Comparison of ENCODE assay signal across 31 cellular contexts in the genomic region with DNA sequence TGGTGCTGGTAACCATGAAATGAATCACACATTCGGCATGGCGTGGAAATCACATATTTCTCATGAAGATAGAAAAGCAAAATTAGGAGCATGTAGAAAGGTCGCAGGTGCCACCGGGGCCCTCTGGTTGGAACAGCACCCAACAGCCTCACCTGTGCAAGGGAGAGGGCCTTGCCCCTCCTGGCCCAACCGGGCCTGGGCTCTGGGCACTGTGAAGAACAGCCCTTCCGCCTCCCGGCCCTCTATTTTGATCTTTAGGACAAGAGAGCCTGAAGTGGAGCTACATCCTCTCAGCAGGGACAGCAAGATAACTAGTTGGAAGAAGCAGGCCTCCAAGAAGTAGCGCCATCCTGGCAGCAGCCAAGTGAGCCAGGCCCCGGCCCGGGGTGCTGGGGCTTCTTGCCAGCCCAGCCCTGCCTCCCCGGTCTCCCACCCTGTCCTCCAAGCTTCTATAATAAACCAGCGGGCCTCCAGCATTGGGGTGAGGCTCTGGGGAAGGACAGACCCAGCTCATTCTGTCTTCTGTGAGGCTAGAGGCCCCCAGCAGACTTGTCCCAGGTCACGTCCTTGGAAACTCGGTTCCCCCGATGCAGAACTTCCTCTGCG. TPM values are rescaled to one million over a fixed set of nuclear protein-coding genes. Genes with fewer than 3 reads are reported as not detected.
DNase-seq lines count a peak whose midpoint lies in the region; ATAC-seq and TF ChIP-seq lines count a peak whose summit lies in the region.
"Had no signal": no experiment of that assay in that cellular context is flagged by ENCODE, and none has a peak within 500 bp of the region (broad histone marks: within the 10 kb centered on the region; RNA-seq: fewer than 3 reads in every experiment).

No MANE protein-coding gene starts in this region.

- no peaks in the 10 kb centered on the region for H3K4me1 ChIP-seq in upper lobe of right lung
- H3K4me1 ChIP-seq: A549, ascending aorta, esophagus squamous epithelium, left lung, parathyroid adenoma had no signal

- H3K27ac Mint-ChIP-seq in activated T-cell treated with anti-CD3 and anti-CD28 coated beads, Interleukin-2, amount 50 U/mL, for 24 hours: no peak overlapping the region
- H3K27ac Mint-ChIP-seq in activated CD8-positive, alpha-beta memory T cell treated with anti-CD3 and anti-CD28 coated beads, Interleukin-2, amount 10 ng/mL, durations not matched to agents 7 days and 5 days: no peak overlapping the region
- no peak overlapping the region for H3K27ac Mint-ChIP-seq in nephron progenitor cell
- H3K27ac Mint-ChIP-seq in activated T-helper 1 cell treated with anti-CD3 and anti-CD28 coated beads, Interleukin-12 subunit alpha, Interleukin-12 subunit beta, Interleukin-2, Interleukin-4 antibody, amounts not matched to agents 30 ng/mL and 10 ng/mL and 1 ng/mL, durations not matched to agents 14 hours and 24 hours and 36 hours: no peak overlapping the region
- H3K27ac Mint-ChIP-seq: activated naive CD8-positive, alpha-beta T cell treated with anti-CD3 and anti-CD28 coated beads, Interleukin-2, amount 10 ng/mL, durations not matched to agents 7 days and 5 days; CD8-positive, alpha-beta memory T cell; dendritic cell treated with granulocyte-macrophage colony-stimulating factor and Interleukin-4, amounts not matched to agents 40 ng/mL and 50 ng/mL, for 4 days; nephron; stimulated activated effector memory CD8-positive, alpha-beta T cell treated with anti-CD3 and anti-CD28 coated beads, Interleukin-12 subunit alpha, Interleukin-12 subunit beta, amount 100 ng/mL, for 72 hours had no signal

- H3K27me3 ChIP-seq in upper lobe of right lung: no peaks in the 10 kb centered on the region
- H3K27me3 ChIP-seq: ascending aorta, cardiac muscle cell, esophagus squamous epithelium, left lung had no signal

- no peak overlapping the region for H3K4me3 Mint-ChIP-seq in activated T-cell treated with anti-CD3 and anti-CD28 coated beads, Interleukin-2, amount 50 U/mL, for 24 hours
- H3K4me3 Mint-ChIP-seq in activated T-cell treated with anti-CD3 and anti-CD28 coated beads, Interleukin-2, amount 50 U/mL, for 4 hours: no peak overlapping the region
- no peak overlapping the region for H3K4me3 Mint-ChIP-seq in activated CD8-positive, alpha-beta memory T cell treated with anti-CD3 and anti-CD28 coated beads, Interleukin-2, amount 10 ng/mL, durations not matched to agents 7 days and 5 days
- no peak overlapping the region for H3K4me3 Mint-ChIP-seq in nephron progenitor cell
- no peak overlapping the region for H3K4me3 Mint-ChIP-seq in activated T-helper 1 cell treated with anti-CD3 and anti-CD28 coated beads, Interleukin-12 subunit alpha, Interleukin-12 subunit beta, Interleukin-2, Interleukin-4 antibody, amounts not matched to agents 30 ng/mL and 10 ng/mL and 1 ng/mL, durations not matched to agents 14 hours and 24 hours and 36 hours
- H3K4me3 Mint-ChIP-seq: activated naive CD8-positive, alpha-beta T cell treated with anti-CD3 and anti-CD28 coated beads, Interleukin-2, amount 10 ng/mL, durations not matched to agents 7 days and 5 days; CD8-positive, alpha-beta memory T cell; dendritic cell treated with granulocyte-macrophage colony-stimulating factor and Interleukin-4, amounts not matched to agents 40 ng/mL and 50 ng/mL, for 4 days; nephron; stimulated activated effector memory CD8-positive, alpha-beta T cell treated with anti-CD3 and anti-CD28 coated beads, Interleukin-12 subunit alpha, Interleukin-12 subunit beta, amount 100 ng/mL, for 72 hours had no signal

- peak; percentile 16 for DNase-seq in activated T-cell treated with anti-CD3 and anti-CD28 coated beads, Interleukin-2, amount 50 U/mL, for 24 hours
- no peak for DNase-seq in activated T-cell treated with anti-CD3 and anti-CD28 coated beads, Interleukin-2, amount 50 U/mL, for 4 hours
- peak; percentile 26 for DNase-seq in activated CD8-positive, alpha-beta memory T cell treated with anti-CD3 and anti-CD28 coated beads, Interleukin-2, amount 10 ng/mL, durations not matched to agents 7 days and 5 days
- DNase-seq in left lobe of liver (ENCODE audit: low spot score) (peak; percentile 34), upper lobe of right lung (peak; percentile 48), nephron progenitor cell (no peak)
- DNase-seq in activated CD4-positive, alpha-beta T cell treated with anti-CD3 and anti-CD28 coated beads for 4 hours: no peak
- DNase-seq in activated T-helper 1 cell treated with anti-CD3 and anti-CD28 coated beads, Interleukin-12 subunit alpha, Interleukin-12 subunit beta, Interleukin-2, Interleukin-4 antibody, amounts not matched to agents 30 ng/mL and 10 ng/mL and 1 ng/mL, durations not matched to agents 14 hours and 24 hours and 36 hours (ENCODE audit: low spot score): no peak
- DNase-seq: AML-193; CD8-positive, alpha-beta memory T cell; DMS153; esophagus squamous epithelium; foreskin melanocyte; left lung; midbrain; NCI-H1694 treated with DMSO at 0.1 percent for 48 hours; NCI-H510A treated with DMSO at 0.1 percent for 48 hours; PC-9; right cardiac atrium; Right ventricle myocardium superior; stimulated activated CD4-positive, alpha-beta T cell treated with anti-CD3 and anti-CD28 coated beads, Interleukin-12 subunit alpha, Interleukin-12 subunit beta, amount 100 ng/mL, for 4 hours; stimulated activated CD4-positive, alpha-beta T cell treated with anti-CD3 and anti-CD28 coated beads, Interleukin-4, amount 100 ng/mL, for 1 hour; substantia nigra had no signal

- CTCF ChIA-PET in activated CD8-positive, alpha-beta memory T cell treated with anti-CD3 and anti-CD28 coated beads, Interleukin-2, amount 10 ng/mL, durations not matched to agents 7 days and 5 days (lab: Charles Lee): no interaction called here

- H3K9me3 Mint-ChIP-seq in activated T-cell treated with anti-CD3 and anti-CD28 coated beads, Interleukin-2, amount 50 U/mL, for 24 hours: no peaks in the 10 kb centered on the region
- no peaks in the 10 kb centered on the region for H3K9me3 Mint-ChIP-seq in activated T-cell treated with anti-CD3 and anti-CD28 coated beads, Interleukin-2, amount 50 U/mL, for 4 hours
- no peaks in the 10 kb centered on the region for H3K9me3 Mint-ChIP-seq in activated CD8-positive, alpha-beta memory T cell treated with anti-CD3 and anti-CD28 coated beads, Interleukin-2, amount 10 ng/mL, durations not matched to agents 7 days and 5 days (ENCODE audit: low read depth)
- H3K9me3 Mint-ChIP-seq in nephron progenitor cell: no peaks in the 10 kb centered on the region
- no peaks in the 10 kb centered on the region for H3K9me3 Mint-ChIP-seq in activated T-helper 1 cell treated with anti-CD3 and anti-CD28 coated beads, Interleukin-12 subunit alpha, Interleukin-12 subunit beta, Interleukin-2, Interleukin-4 antibody, amounts not matched to agents 30 ng/mL and 10 ng/mL and 1 ng/mL, durations not matched to agents 14 hours and 24 hours and 36 hours
- H3K9me3 Mint-ChIP-seq: activated naive CD8-positive, alpha-beta T cell treated with anti-CD3 and anti-CD28 coated beads, Interleukin-2, amount 10 ng/mL, durations not matched to agents 7 days and 5 days; CD8-positive, alpha-beta memory T cell; dendritic cell treated with granulocyte-macrophage colony-stimulating factor and Interleukin-4, amounts not matched to agents 40 ng/mL and 50 ng/mL, for 4 days; nephron; stimulated activated effector memory CD8-positive, alpha-beta T cell treated with anti-CD3 and anti-CD28 coated beads, Interleukin-12 subunit alpha, Interleukin-12 subunit beta, amount 100 ng/mL, for 72 hours had no signal

- H3K9me3 ChIP-seq in upper lobe of right lung: no peaks in the 10 kb centered on the region
- H3K9me3 ChIP-seq: A549, ascending aorta, esophagus squamous epithelium, left lung had no signal

- ATAC-seq in activated T-cell treated with anti-CD3 and anti-CD28 coated beads, Interleukin-2, amount 50 U/mL, for 4 hours: no peak
- no peak for ATAC-seq in activated CD8-positive, alpha-beta memory T cell treated with anti-CD3 and anti-CD28 coated beads, Interleukin-2, amount 10 ng/mL, durations not matched to agents 7 days and 5 days
- ATAC-seq in left lobe of liver (no peak), upper lobe of right lung (no peak)
- ATAC-seq: A549; left lung; right cardiac atrium; stimulated activated effector memory CD8-positive, alpha-beta T cell treated with anti-CD3 and anti-CD28 coated beads, Interleukin-12 subunit alpha, Interleukin-12 subunit beta, amount 100 ng/mL, for 72 hours had no signal

- no peak overlapping the region for H3K27ac ChIP-seq in upper lobe of right lung
- H3K27ac ChIP-seq: A549, ascending aorta, cardiac muscle cell, esophagus squamous epithelium, left lung, parathyroid adenoma, PC-9 had no signal

- intact Hi-C loops in upper lobe of right lung (cut with DNase I): loop anchor here (10.0 kb wide), 1 partner anchor 98 kb away; the partner anchor contains the start of gene C3orf20
- intact Hi-C loops in activated T-helper 1 cell treated with anti-CD3 and anti-CD28 coated beads, Interleukin-12 subunit alpha, Interleukin-12 subunit beta, Interleukin-2, Interleukin-4 antibody, amounts not matched to agents 30 ng/mL and 10 ng/mL and 1 ng/mL, durations not matched to agents 14 hours and 24 hours and 36 hours (cut with micrococcal nuclease): no loop called here

- no peaks in the 10 kb centered on the region for H3K27me3 Mint-ChIP-seq in activated T-cell treated with anti-CD3 and anti-CD28 coated beads, Interleukin-2, amount 50 U/mL, for 24 hours
- no peaks in the 10 kb centered on the region for H3K27me3 Mint-ChIP-seq in activated T-cell treated with anti-CD3 and anti-CD28 coated beads, Interleukin-2, amount 50 U/mL, for 4 hours (ENCODE audit: low read depth)
- peaks cover 7% of the 10 kb centered on the region for H3K27me3 Mint-ChIP-seq in activated CD8-positive, alpha-beta memory T cell treated with anti-CD3 and anti-CD28 coated beads, Interleukin-2, amount 10 ng/mL, durations not matched to agents 7 days and 5 days
- H3K27me3 Mint-ChIP-seq in nephron progenitor cell (ENCODE audit: low read depth, poor library complexity): peaks cover 5% of the 10 kb centered on the region
- H3K27me3 Mint-ChIP-seq in activated T-helper 1 cell treated with anti-CD3 and anti-CD28 coated beads, Interleukin-12 subunit alpha, Interleukin-12 subunit beta, Interleukin-2, Interleukin-4 antibody, amounts not matched to agents 30 ng/mL and 10 ng/mL and 1 ng/mL, durations not matched to agents 14 hours and 24 hours and 36 hours (ENCODE audit: insufficient read depth): no peaks in the 10 kb centered on the region
- H3K27me3 Mint-ChIP-seq: activated naive CD8-positive, alpha-beta T cell treated with anti-CD3 and anti-CD28 coated beads, Interleukin-2, amount 10 ng/mL, durations not matched to agents 7 days and 5 days; dendritic cell treated with granulocyte-macrophage colony-stimulating factor and Interleukin-4, amounts not matched to agents 40 ng/mL and 50 ng/mL, for 4 days had no signal

- H3K4me3 ChIP-seq in upper lobe of right lung: no peak overlapping the region
- H3K4me3 ChIP-seq: A549, ascending aorta, cardiac muscle cell, esophagus squamous epithelium, left lung, PC-9 had no signal

- no peaks in the 10 kb centered on the region for H3K4me1 Mint-ChIP-seq in activated T-cell treated with anti-CD3 and anti-CD28 coated beads, Interleukin-2, amount 50 U/mL, for 24 hours (ENCODE audit: low read depth)
- no peaks in the 10 kb centered on the region for H3K4me1 Mint-ChIP-seq in activated T-cell treated with anti-CD3 and anti-CD28 coated beads, Interleukin-2, amount 50 U/mL, for 4 hours (ENCODE audit: low read depth)
- no peaks in the 10 kb centered on the region for H3K4me1 Mint-ChIP-seq in activated CD8-positive, alpha-beta memory T cell treated with anti-CD3 and anti-CD28 coated beads, Interleukin-2, amount 10 ng/mL, durations not matched to agents 7 days and 5 days
- H3K4me1 Mint-ChIP-seq in nephron progenitor cell: peaks cover 39% of the 10 kb centered on the region
- H3K4me1 Mint-ChIP-seq in activated T-helper 1 cell treated with anti-CD3 and anti-CD28 coated beads, Interleukin-12 subunit alpha, Interleukin-12 subunit beta, Interleukin-2, Interleukin-4 antibody, amounts not matched to agents 30 ng/mL and 10 ng/mL and 1 ng/mL, durations not matched to agents 14 hours and 24 hours and 36 hours (ENCODE audit: low read depth): no peaks in the 10 kb centered on the region
- H3K4me1 Mint-ChIP-seq: activated naive CD8-positive, alpha-beta T cell treated with anti-CD3 and anti-CD28 coated beads, Interleukin-2, amount 10 ng/mL, durations not matched to agents 7 days and 5 days; CD8-positive, alpha-beta memory T cell; nephron; stimulated activated effector memory CD8-positive, alpha-beta T cell treated with anti-CD3 and anti-CD28 coated beads, Interleukin-12 subunit alpha, Interleukin-12 subunit beta, amount 100 ng/mL, for 72 hours had no signal

- TF ChIP-seq CTCF in upper lobe of right lung (IDR thresholded peaks at IDR 0.05) (no peak), nephron progenitor cell (IDR thresholded peaks at IDR 0.05) (no peak)

- H3K36me3 ChIP-seq in upper lobe of right lung: no peaks in the 10 kb centered on the region
- H3K36me3 ChIP-seq: ascending aorta, cardiac muscle cell, esophagus squamous epithelium, left lung had no signal

- no peaks in the 10 kb centered on the region for H3K36me3 Mint-ChIP-seq in activated T-cell treated with anti-CD3 and anti-CD28 coated beads, Interleukin-2, amount 50 U/mL, for 24 hours (ENCODE audit: low read depth)
- no peaks in the 10 kb centered on the region for H3K36me3 Mint-ChIP-seq in activated T-cell treated with anti-CD3 and anti-CD28 coated beads, Interleukin-2, amount 50 U/mL, for 4 hours (ENCODE audit: insufficient read depth)
- H3K36me3 Mint-ChIP-seq in activated CD8-positive, alpha-beta memory T cell treated with anti-CD3 and anti-CD28 coated beads, Interleukin-2, amount 10 ng/mL, durations not matched to agents 7 days and 5 days: no peaks in the 10 kb centered on the region
- H3K36me3 Mint-ChIP-seq in nephron progenitor cell (ENCODE audit: low read depth): no peaks in the 10 kb centered on the region
- no peaks in the 10 kb centered on the region for H3K36me3 Mint-ChIP-seq in activated T-helper 1 cell treated with anti-CD3 and anti-CD28 coated beads, Interleukin-12 subunit alpha, Interleukin-12 subunit beta, Interleukin-2, Interleukin-4 antibody, amounts not matched to agents 30 ng/mL and 10 ng/mL and 1 ng/mL, durations not matched to agents 14 hours and 24 hours and 36 hours (ENCODE audit: low read depth)
- H3K36me3 Mint-ChIP-seq: activated naive CD8-positive, alpha-beta T cell treated with anti-CD3 and anti-CD28 coated beads, Interleukin-2, amount 10 ng/mL, durations not matched to agents 7 days and 5 days; CD8-positive, alpha-beta memory T cell; stimulated activated effector memory CD8-positive, alpha-beta T cell treated with anti-CD3 and anti-CD28 coated beads, Interleukin-12 subunit alpha, Interleukin-12 subunit beta, amount 100 ng/mL, for 72 hours had no signal

RNA-seq across cellular contexts. Expression of gene FGD5, which starts 46.1 kb away (rescaled TPM):
- total RNA-seq in activated T-cell treated with anti-CD3 and anti-CD28 coated beads, Interleukin-2, amount 50 U/mL, for 4 hours: under 1 TPM in 2 of 3 donors, not detected in 1; 0.13 to 0.25 TPM
- total RNA-seq in activated CD8-positive, alpha-beta memory T cell treated with anti-CD3 and anti-CD28 coated beads, Interleukin-2, amount 10 ng/mL, durations not matched to agents 7 days and 5 days: not detected
- total RNA-seq in left lobe of liver (4.2 TPM), upper lobe of right lung (84.2 TPM)
- not detected in 2 replicates for total RNA-seq in activated T-helper 1 cell treated with anti-CD3 and anti-CD28 coated beads, Interleukin-12 subunit alpha, Interleukin-12 subunit beta, Interleukin-2, Interleukin-4 antibody, amounts not matched to agents 30 ng/mL and 10 ng/mL and 1 ng/mL, durations not matched to agents 14 hours and 24 hours and 36 hours
- total RNA-seq: CD8-positive, alpha-beta memory T cell; PC-9 had no signal

Comparison
In these comparisons a context has a peak if more than half of its experiments do, and no peak if none do; other contexts are left out.
1. DNase-seq: peak in activated T-cell treated with anti-CD3 and anti-CD28 coated beads, Interleukin-2, amount 50 U/mL, for 24 hours (single experiment), activated CD8-positive, alpha-beta memory T cell treated with anti-CD3 and anti-CD28 coated beads, Interleukin-2, amount 10 ng/mL, durations not matched to agents 7 days and 5 days (single experiment), left lobe of liver (single experiment) and upper lobe of right lung (single experiment); none in activated T-cell treated with anti-CD3 and anti-CD28 coated beads, Interleukin-2, amount 50 U/mL, for 4 hours (single experiment), activated CD4-positive, alpha-beta T cell treated with anti-CD3 and anti-CD28 coated beads for 4 hours (0 of 2), nephron progenitor cell (single experiment) and activated T-helper 1 cell treated with anti-CD3 and anti-CD28 coated beads, Interleukin-12 subunit alpha, Interleukin-12 subunit beta, Interleukin-2, Interleukin-4 antibody, amounts not matched to agents 30 ng/mL and 10 ng/mL and 1 ng/mL, durations not matched to agents 14 hours and 24 hours and 36 hours (single experiment).
2. RNA of gene FGD5, which starts 46.1 kb away (total RNA-seq): 84.2 TPM in upper lobe of right lung (single experiment); 4.2 TPM in left lobe of liver (single experiment), 0.13 to 0.25 TPM in activated T-cell treated with anti-CD3 and anti-CD28 coated beads, Interleukin-2, amount 50 U/mL, for 4 hours, not detected in activated CD8-positive, alpha-beta memory T cell treated with anti-CD3 and anti-CD28 coated beads, Interleukin-2, amount 10 ng/mL, durations not matched to agents 7 days and 5 days and not detected in activated T-helper 1 cell treated with anti-CD3 and anti-CD28 coated beads, Interleukin-12 subunit alpha, Interleukin-12 subunit beta, Interleukin-2, Interleukin-4 antibody, amounts not matched to agents 30 ng/mL and 10 ng/mL and 1 ng/mL, durations not matched to agents 14 hours and 24 hours and 36 hours; every median in the first group is over 10 times any median in the second.